ENCODE assay signal across 10 cellular contexts in genomic region chr1:52554756-52555155, GRCh38. TPM values are rescaled to one million over a fixed set of nuclear protein-coding genes. Genes with fewer than 3 reads are reported as not detected.
A peak's percentile ranks its signal among the peaks of the same experiment; 100 is the strongest.
DNase-seq lines count a peak whose midpoint lies in the region; TF ChIP-seq lines count a peak whose summit lies in the region.
"Had no signal": no experiment of that assay in that cellular context is flagged by ENCODE, and none has a peak within 500 bp of the region (broad histone marks: within the 10 kb centered on the region; RNA-seq: fewer than 3 reads in every experiment).

No MANE protein-coding gene starts in this region.

- H3K9me3 Mint-ChIP-seq in T-helper 2 cell treated with Interferon-gamma antibody and Interleukin-4, amounts not matched to agents 5 μg/mL and 100 μg/mL, for 36 hours = no peaks in the 10 kb centered on the region

- peaks cover 9% of the 10 kb centered on the region for H3K27me3 Mint-ChIP-seq in T-helper 2 cell treated with Interferon-gamma antibody and Interleukin-4, amounts not matched to agents 5 μg/mL and 100 μg/mL, for 36 hours (ENCODE audit: low read depth)

- peaks cover 30 to 37% of the 10 kb centered on the region in 2 experiments for H3K4me1 ChIP-seq in neutrophil (ENCODE audit: control insufficient read depth in 1 of 2, insufficient read depth in 1 of 2, low read depth in 1 of 2, low read length in 1 of 2)

- DNase-seq in T-helper 2 cell treated with Interferon-gamma antibody and Interleukin-4, amounts not matched to agents 5 μg/mL and 100 μg/mL, for 36 hours (ENCODE audit: low spot score) = no peak
- DNase-seq in T-helper 2 cell (no peak), NCI-H2107 treated with DMSO at 0.1 percent for 48 hours (lab: John Stamatoyannopoulos, UW; ENCODE audit: unreplicated experiment) (peak; percentile 78), cerebellar cortex (ENCODE audit: low spot score) (peak; percentile 8), cerebellum (ENCODE audit: low spot score) (no peak)
- DNase-seq in stimulated activated CD4-positive, alpha-beta T cell treated with anti-CD3 and anti-CD28 coated beads, Interleukin-4, amount 100 ng/mL, for 24 hours = no peak
- DNase-seq in stimulated activated CD4-positive, alpha-beta T cell treated with anti-CD3 and anti-CD28 coated beads, Interleukin-4, amount 100 ng/mL, for 4 hours = no peak
- DNase-seq: NK-92 treated with Interleukin-12 subunit alpha and Interleukin-12 subunit beta, amount 100 ng/mL, for 24 hours; sigmoid colon had no signal

- peak overlapping the region; percentile 67 for H3K4me3 Mint-ChIP-seq in T-helper 2 cell treated with Interferon-gamma antibody and Interleukin-4, amounts not matched to agents 5 μg/mL and 100 μg/mL, for 36 hours

- H3K9me3 ChIP-seq in neutrophil = no peaks in the 10 kb centered on the region
- H3K9me3 ChIP-seq: sigmoid colon had no signal

- H3K4me3 ChIP-seq in neutrophil (ENCODE audit: low read depth in 1 of 2, low read length in 1 of 2) = peak overlapping the region in 1 of 2 experiments; percentile 93

- no peaks in the 10 kb centered on the region for H3K27me3 ChIP-seq in neutrophil
- H3K27me3 ChIP-seq: sigmoid colon had no signal

- no peak for TF ChIP-seq CTCF in neutrophil (IDR thresholded peaks at IDR 0.05)

- no peaks in the 10 kb centered on the region for H3K36me3 Mint-ChIP-seq in T-helper 2 cell treated with Interferon-gamma antibody and Interleukin-4, amounts not matched to agents 5 μg/mL and 100 μg/mL, for 36 hours (ENCODE audit: low read depth)

- peak overlapping the region; percentile 70 for H3K27ac Mint-ChIP-seq in T-helper 2 cell treated with Interferon-gamma antibody and Interleukin-4, amounts not matched to agents 5 μg/mL and 100 μg/mL, for 36 hours

- peak overlapping the region; percentile 86 for H3K27ac ChIP-seq in neutrophil

- H3K36me3 ChIP-seq in neutrophil = no peaks in the 10 kb centered on the region
- H3K36me3 ChIP-seq: sigmoid colon had no signal

- peaks cover 19% of the 10 kb centered on the region for H3K4me1 Mint-ChIP-seq in T-helper 2 cell treated with Interferon-gamma antibody and Interleukin-4, amounts not matched to agents 5 μg/mL and 100 μg/mL, for 36 hours (ENCODE audit: low read depth)

RNA-seq across cellular contexts. Expression of gene TUT4, which starts 1.9 kb away (rescaled TPM):
- total RNA-seq in cerebellum = 145 TPM

RNA-seq across cellular contexts. Expression of gene GPX7, which starts 47.4 kb away (rescaled TPM):
- total RNA-seq in cerebellum = 29.5 TPM

Comparison
In these comparisons a context has a peak if more than half of its experiments do, and no peak if none do; other contexts are left out.
1. DNase-seq: peak in NCI-H2107 treated with DMSO at 0.1 percent for 48 hours (single experiment) and cerebellar cortex (single experiment); none in T-helper 2 cell treated with Interferon-gamma antibody and Interleukin-4, amounts not matched to agents 5 μg/mL and 100 μg/mL, for 36 hours (single experiment), T-helper 2 cell (0 of 5), stimulated activated CD4-positive, alpha-beta T cell treated with anti-CD3 and anti-CD28 coated beads, Interleukin-4, amount 100 ng/mL, for 24 hours (single experiment), cerebellum (single experiment) and stimulated activated CD4-positive, alpha-beta T cell treated with anti-CD3 and anti-CD28 coated beads, Interleukin-4, amount 100 ng/mL, for 4 hours (0 of 2).